Comparison of ENCODE assay signal across 9 cellular contexts in the genomic region with DNA sequence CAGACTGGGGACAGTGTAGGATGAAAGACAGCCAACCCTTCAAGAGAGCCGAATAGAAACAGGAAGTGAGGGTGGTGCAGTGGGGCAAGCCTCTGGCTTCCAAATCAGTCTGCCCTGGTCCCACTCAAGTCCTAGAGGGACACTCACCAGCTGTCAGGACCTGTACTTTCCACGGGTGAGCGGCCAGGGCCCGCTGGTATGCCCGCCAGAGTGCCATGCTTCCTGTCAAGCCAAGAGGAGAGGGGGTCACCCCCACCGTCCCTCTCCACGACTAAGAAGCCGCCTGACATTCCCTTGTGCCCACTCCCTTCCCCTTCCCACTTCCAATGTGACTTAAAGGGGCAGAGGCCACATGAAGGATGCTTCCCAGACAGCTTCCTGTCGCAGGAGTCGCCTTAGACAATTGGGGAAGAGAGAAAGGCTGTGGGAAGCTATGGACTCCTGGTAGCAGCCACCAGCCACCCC. TPM values are rescaled to one million over a fixed set of nuclear protein-coding genes. Genes with fewer than 3 reads are reported as not detected.
A peak's percentile ranks its signal among the peaks of the same experiment; 100 is the strongest.
DNase-seq lines count a peak whose midpoint lies in the region; ATAC-seq and TF ChIP-seq lines count a peak whose summit lies in the region.
"Had no signal": no experiment of that assay in that cellular context is flagged by ENCODE, and none has a peak within 500 bp of the region (broad histone marks: within the 10 kb centered on the region; RNA-seq: fewer than 3 reads in every experiment).

No MANE protein-coding gene starts in this region.

- intact Hi-C loops in adrenal gland (cut with DNase I) = no loop called here

- H3K9me3 ChIP-seq in MG63 (no peaks in the 10 kb centered on the region), adrenal gland (replicated peaks in 1 of 3) (no peaks in the 10 kb centered on the region), iPS-20b (ENCODE audit: insufficient read depth, low read depth, low read length) (no peaks in the 10 kb centered on the region)

- H3K27me3 ChIP-seq in MG63 = no peaks in the 10 kb centered on the region
- no peaks in the 10 kb centered on the region for H3K27me3 ChIP-seq in adrenal gland
- H3K27me3 ChIP-seq in iPS-20b (ENCODE audit: insufficient read depth, low read length) = no peaks in the 10 kb centered on the region

- peaks cover 34 to 35% of the 10 kb centered on the region in 2 donors for H3K4me1 ChIP-seq in adrenal gland (replicated peaks in 1 of 2)
- peaks cover 10% of the 10 kb centered on the region for H3K4me1 ChIP-seq in iPS-20b (ENCODE audit: insufficient read depth, low read length)

- ATAC-seq in stimulated activated naive CD8-positive, alpha-beta T cell treated with anti-CD3 and anti-CD28 coated beads, Interleukin-15, Interleukin-2, amounts not matched to agents 100 U/mL and 50 U/mL, for 24 hours = peak; percentile 21
- ATAC-seq in HG03025 (IDR thresholded peaks at IDR 0.05; ENCODE audit: low FRiP score, unreplicated experiment) (no peak), GM21619 (IDR thresholded peaks at IDR 0.05; ENCODE audit: unreplicated experiment) (no peak), GM18873 (IDR thresholded peaks at IDR 0.05; ENCODE audit: low FRiP score, unreplicated experiment) (no peak)

- peak overlapping the region; percentile 100 for H3K9ac ChIP-seq in iPS-20b (ENCODE audit: low read depth, low read length)

- H3K4me3 ChIP-seq in MG63 (peak overlapping the region; percentile 85), adrenal gland (peak overlapping the region; percentile 25 to 99 (median 76)), iPS-20b (ENCODE audit: low read length) (peak overlapping the region; percentile 99)

- TF ChIP-seq CTCF in adrenal gland (IDR thresholded peaks at IDR 0.05) = no peak

- H3K27ac ChIP-seq in adrenal gland = peak overlapping the region; percentile 83 to 99 (median 98)
- peak overlapping the region; percentile 86 for H3K27ac ChIP-seq in iPS-20b (ENCODE audit: low read length)

- WGBS in adrenal gland, 4 donors = 4 to 7% (median 5%) methylated on average over 2 to 10 of the region's 10 CpGs

- DNase-seq in MG63 = no peak
- peak in 6 of 7 donors; percentile 42 to 69 (median 52) for DNase-seq in adrenal gland
- DNase-seq in stimulated activated naive CD8-positive, alpha-beta T cell treated with anti-CD3 and anti-CD28 coated beads, Interleukin-15, Interleukin-2, amounts not matched to agents 100 U/mL and 50 U/mL, for 24 hours = peak; percentile 22

- H3K36me3 ChIP-seq in MG63 (peaks cover 13% of the 10 kb centered on the region), adrenal gland (replicated peaks in 1 of 2) (peaks cover 0 to 17% of the 10 kb centered on the region in 2 donors), iPS-20b (ENCODE audit: insufficient read depth, low read depth, low read length) (peaks cover 19% of the 10 kb centered on the region)

- peak; percentile 25 for TF ChIP-seq POLR2A in GM15510 (IDR thresholded peaks at IDR 0.05; ENCODE audit: borderline replicate concordance, extremely low read depth, insufficient read length)
- TF ChIP-seq POLR2A in adrenal gland (IDR thresholded peaks at IDR 0.05) = no peak

RNA-seq across cellular contexts. Expression of gene MPV17, which starts 0.6 kb away (rescaled TPM):
- 66.5 and 72.4 TPM in 2 replicates for total RNA-seq in MG63 (2014; rRNA removed; shearing (Covaris generic); ENCODE audit: low replicate concordance)
- total RNA-seq in adrenal gland = 100 to 1,000 TPM in 7 of 8 donors, 10 to 100 TPM in 1; 96.8 to 207 (median 149) TPM
- polyA plus RNA-seq in adrenal gland = 100 to 1,000 TPM; 356 to 568 (median 360) TPM

RNA-seq across cellular contexts. Expression of gene UCN, which starts 14.1 kb away (rescaled TPM):
- 1.3 TPM in 1 of 2 replicates, not detected in the other for total RNA-seq in MG63 (2014; rRNA removed; shearing (Covaris generic); ENCODE audit: low replicate concordance)
- total RNA-seq in adrenal gland = 1 to 10 TPM; 2.9 to 7.2 (median 4.0) TPM
- polyA plus RNA-seq in adrenal gland = 10 to 100 TPM in 2 of 3 donors, under 1 TPM in 1; 0.42 to 14.9 (median 11.3) TPM

RNA-seq across cellular contexts. Expression of gene GTF3C2, which starts 34.2 kb away (rescaled TPM):
- total RNA-seq in MG63 (2014; rRNA removed; shearing (Covaris generic); ENCODE audit: low replicate concordance) = 53.5 and 56.5 TPM in 2 replicates
- total RNA-seq in adrenal gland = 10 to 100 TPM; 30.6 to 60.4 (median 43.9) TPM
- 10 to 100 TPM; 52.3 to 73.9 (median 60.9) TPM for polyA plus RNA-seq in adrenal gland

RNA-seq across cellular contexts. Expression of gene TRIM54, which starts 40.1 kb away (rescaled TPM):
- 2.1 TPM in 1 of 2 replicates, not detected in the other for total RNA-seq in MG63 (2014; rRNA removed; shearing (Covaris generic); ENCODE audit: low replicate concordance)
- total RNA-seq in adrenal gland = 10 to 100 TPM in 6 of 8 donors, 1 to 10 TPM in 2; 1.2 to 27.7 (median 13.9) TPM
- polyA plus RNA-seq in adrenal gland = 10 to 100 TPM in 2 of 3 donors, 1 to 10 TPM in 1; 2.1 to 47.1 (median 21.1) TPM
- total RNA-seq: temporal lobe had no signal

RNA-seq across cellular contexts. Expression of gene DNAJC5G, which starts 47.1 kb away (rescaled TPM):
- total RNA-seq in MG63 (2014; rRNA removed; shearing (Covaris generic); ENCODE audit: low replicate concordance) = not detected in 2 replicates
- total RNA-seq in adrenal gland = 1 to 10 TPM in 3 of 8 donors, under 1 TPM in 3, not detected in 2; 0.14 to 2.0 (median 0.99) TPM
- polyA plus RNA-seq in adrenal gland = 1 to 10 TPM in 1 of 3 donors, under 1 TPM in 1, not detected in 1; 0.88 to 2.9 TPM
- total RNA-seq: temporal lobe had no signal
